Comparison of ENCODE assay signal across 9 cellular contexts in genomic region chr12:121033625-121034349, GRCh38. TPM values are rescaled to one million over a fixed set of nuclear protein-coding genes. Genes with fewer than 3 reads are reported as not detected.
DNase-seq lines count a peak whose midpoint lies in the region; ATAC-seq and TF ChIP-seq lines count a peak whose summit lies in the region.
"Had no signal": no experiment of that assay in that cellular context is flagged by ENCODE, and none has a peak within 500 bp of the region (broad histone marks: within the 10 kb centered on the region; RNA-seq: fewer than 3 reads in every experiment).

No MANE protein-coding gene starts in this region.

- no peak overlapping the region for H3K4me2 ChIP-seq in DND-41 (ENCODE audit: insufficient read depth, low read length)

- H3K4me1 ChIP-seq in DND-41 (ENCODE audit: insufficient read depth, low read length): peaks cover 21% of the 10 kb centered on the region

- H3K9ac ChIP-seq in DND-41 (ENCODE audit: low read depth, low read length): no peak overlapping the region
- H3K9ac ChIP-seq in SK-N-MC (ENCODE audit: insufficient read length): no peak overlapping the region

- peak; percentile 67 for ATAC-seq in DND-41 (ENCODE audit: insufficient read depth, low read depth)
- no peak for ATAC-seq in GM21723 (IDR thresholded peaks at IDR 0.05; ENCODE audit: unreplicated experiment)
- no peak for ATAC-seq in HG02642 (IDR thresholded peaks at IDR 0.05; ENCODE audit: poor library complexity, unreplicated experiment)

- no peak overlapping the region for H3K4me3 ChIP-seq in DND-41 (ENCODE audit: low read depth in 1 of 2, low read length in 2 of 2)
- no peak overlapping the region for H3K4me3 ChIP-seq in SK-N-MC

- H3K36me3 ChIP-seq in DND-41 (ENCODE audit: insufficient read depth, low read length) (no peaks in the 10 kb centered on the region), SK-N-MC (ENCODE audit: insufficient read depth, low read length) (no peaks in the 10 kb centered on the region)

- peak overlapping the region; percentile 86 for H3K27ac Mint-ChIP-seq in activated naive CD8-positive, alpha-beta T cell

- no peaks in the 10 kb centered on the region for H3K9me3 Mint-ChIP-seq in activated naive CD8-positive, alpha-beta T cell (ENCODE audit: low read depth)

- no peaks in the 10 kb centered on the region for H4K20me1 ChIP-seq in DND-41 (ENCODE audit: insufficient read depth, low read length)

- DNase-seq in DND-41 (peak; percentile 32), SK-N-MC (ENCODE audit: low read depth, low spot score) (no peak), renal cortical epithelial cell (ENCODE audit: low read depth) (peak; percentile 93), NCI-H2227 treated with DMSO at 0.1 percent for 48 hours (lab: John Stamatoyannopoulos, UW) (no peak), AG20443 (ENCODE audit: low spot score) (no peak)

- H3K9me3 ChIP-seq in DND-41 (ENCODE audit: insufficient read depth, low read length, severe bottlenecking) (no peaks in the 10 kb centered on the region), SK-N-MC (ENCODE audit: low read depth, low read length) (no peaks in the 10 kb centered on the region)

- no peaks in the 10 kb centered on the region for H3K79me2 ChIP-seq in DND-41 (ENCODE audit: insufficient read depth, low read length)

- peaks cover 55% of the 10 kb centered on the region for H3K4me1 Mint-ChIP-seq in activated naive CD8-positive, alpha-beta T cell (ENCODE audit: low read depth)

- H3K36me3 Mint-ChIP-seq in activated naive CD8-positive, alpha-beta T cell: no peaks in the 10 kb centered on the region

- no peaks in the 10 kb centered on the region for H3K27me3 Mint-ChIP-seq in activated naive CD8-positive, alpha-beta T cell

- no peaks in the 10 kb centered on the region for H3K27me3 ChIP-seq in DND-41 (ENCODE audit: insufficient read depth, low read length, poor library complexity)

- no peak for TF ChIP-seq CTCF in DND-41 (IDR thresholded peaks at IDR 0.05; ENCODE audit: borderline replicate concordance, extremely low read depth, low read length, poor library complexity, severe bottlenecking)

- H3K27ac ChIP-seq in DND-41 (ENCODE audit: low read length): no peak overlapping the region
- peak overlapping the region; percentile 29; the same call in 1 of the 2 replicates for H3K27ac ChIP-seq in SK-N-MC

- H2AFZ ChIP-seq in DND-41 (ENCODE audit: low read depth, low read length): no peak overlapping the region; the same call in 1 of the 2 replicates

- peak overlapping the region; percentile 70 for H3K4me3 Mint-ChIP-seq in activated naive CD8-positive, alpha-beta T cell

RNA-seq across cellular contexts. Expression of gene OASL, which starts 5.3 kb away (rescaled TPM):
- 0.94 and 4.0 TPM in 2 replicates for total RNA-seq in renal cortical epithelial cell

RNA-seq across cellular contexts. Expression of gene C12orf43, which starts 17.5 kb away (rescaled TPM):
- 11.5 and 20.1 TPM in 2 replicates for total RNA-seq in renal cortical epithelial cell

RNA-seq across cellular contexts. Expression of gene HNF1A, which starts 55.4 kb away (rescaled TPM):
- 1.7 and 1.9 TPM in 2 replicates for total RNA-seq in renal cortical epithelial cell
- total RNA-seq: pulmonary artery endothelial cell had no signal

Comparison
In these comparisons a context has a peak if more than half of its experiments do, and no peak if none do; other contexts are left out.
1. DNase-seq: peak in DND-41 (single experiment) and renal cortical epithelial cell (single experiment); none in SK-N-MC (single experiment), NCI-H2227 treated with DMSO at 0.1 percent for 48 hours (single experiment) and AG20443 (single experiment).